ENCODE assay signal across 9 cellular contexts in genomic region chr15:64843996-64844395, GRCh38. TPM values are rescaled to one million over a fixed set of nuclear protein-coding genes. Genes with fewer than 3 reads are reported as not detected.
A peak's percentile ranks its signal among the peaks of the same experiment; 100 is the strongest.
DNase-seq lines count a peak whose midpoint lies in the region; ATAC-seq and TF ChIP-seq lines count a peak whose summit lies in the region.
"Had no signal": no experiment of that assay in that cellular context is flagged by ENCODE, and none has a peak within 500 bp of the region (broad histone marks: within the 10 kb centered on the region; RNA-seq: fewer than 3 reads in every experiment).

No MANE protein-coding gene starts in this region.

- peaks cover 0 to 61% of the 10 kb centered on the region in 2 donors for H3K4me1 ChIP-seq in right atrium auricular region
- H3K4me1 ChIP-seq in mucosa of stomach (ENCODE audit: control insufficient read depth, insufficient read depth, low read length), result peaks cover 8% of the 10 kb centered on the region
- peaks cover 39% of the 10 kb centered on the region for H3K4me1 ChIP-seq in upper lobe of right lung

- ATAC-seq in left cardiac atrium (no peak), upper lobe of right lung (no peak)
- ATAC-seq: left colon had no signal

- H3K9me3 ChIP-seq in right atrium auricular region, result no peaks in the 10 kb centered on the region
- H3K9me3 ChIP-seq in mucosa of stomach (ENCODE audit: control insufficient read depth, low read length), result no peaks in the 10 kb centered on the region
- H3K9me3 ChIP-seq in upper lobe of right lung, result no peaks in the 10 kb centered on the region

- peak overlapping the region; percentile 47 for H3K9ac ChIP-seq in mucosa of stomach (ENCODE audit: low read length)

- intact Hi-C loops in left cardiac atrium (cut with DNase I), result loop anchor here (5.0 to 10.0 kb wide), 3 partner anchors 51 to 141 kb away; partner anchors contain the start of gene SPG21 (in 1 of the 2)
- intact Hi-C loops in upper lobe of right lung (cut with DNase I), result no loop called here

- H3K36me3 ChIP-seq in right atrium auricular region (peaks cover 13% of the 10 kb centered on the region), mucosa of stomach (ENCODE audit: control insufficient read depth, insufficient read depth, low read length) (no peaks in the 10 kb centered on the region), upper lobe of right lung (peaks cover 15% of the 10 kb centered on the region)

- peak overlapping the region; percentile 93 to 94 for H3K27ac ChIP-seq in right atrium auricular region
- peak overlapping the region; percentile 46 for H3K27ac ChIP-seq in caudate nucleus (ENCODE audit: low read depth, low read length)
- H3K27ac ChIP-seq in upper lobe of right lung, result peak overlapping the region; percentile 95

- H3K27me3 ChIP-seq in right atrium auricular region (no peaks in the 10 kb centered on the region), mucosa of stomach (ENCODE audit: control insufficient read depth, insufficient read depth, low read length) (peaks cover 8% of the 10 kb centered on the region), upper lobe of right lung (no peaks in the 10 kb centered on the region)

- no peak for TF ChIP-seq CTCF in right atrium auricular region (IDR thresholded peaks at IDR 0.05)
- no peak for TF ChIP-seq CTCF in upper lobe of right lung (IDR thresholded peaks at IDR 0.05)

- no peak for DNase-seq in right atrium auricular region (ENCODE audit: low spot score)
- DNase-seq in left cardiac atrium, result no peak
- DNase-seq in caudate nucleus (lab: John Stamatoyannopoulos, UW), result no peak
- no peak for DNase-seq in upper lobe of right lung
- DNase-seq in NCI-H748 (lab: John Stamatoyannopoulos, UW; ENCODE audit: unreplicated experiment), result no peak
- DNase-seq in DMS79 treated with DMSO at 0.1 percent for 48 hours (lab: John Stamatoyannopoulos, UW), result no peak
- no peak for DNase-seq in Kasumi-1 (lab: John Stamatoyannopoulos, UW)
- DNase-seq: left colon had no signal

- H3K4me3 ChIP-seq in right atrium auricular region (peak overlapping the region; percentile 96 to 97), mucosa of stomach (ENCODE audit: low read length) (no peak overlapping the region), upper lobe of right lung (peak overlapping the region; percentile 87)

RNA-seq across cellular contexts. Expression of gene PLEKHO2, which starts 2.3 kb away (rescaled TPM):
- total RNA-seq in right atrium auricular region (10 to 100 TPM in 1 of 2 donors, 1 to 10 TPM in 1; 6.3 to 19.4 TPM), left cardiac atrium (10 to 100 TPM; 21.3 to 27.0 TPM), upper lobe of right lung (62.8 TPM)

RNA-seq across cellular contexts. Expression of gene PIF1, which starts 18.5 kb away (rescaled TPM):
- total RNA-seq in right atrium auricular region (under 1 TPM; 0.28 to 0.56 TPM), left cardiac atrium (under 1 TPM; 0.47 to 0.94 TPM), upper lobe of right lung (0.67 TPM)
